In the genomic region with DNA sequence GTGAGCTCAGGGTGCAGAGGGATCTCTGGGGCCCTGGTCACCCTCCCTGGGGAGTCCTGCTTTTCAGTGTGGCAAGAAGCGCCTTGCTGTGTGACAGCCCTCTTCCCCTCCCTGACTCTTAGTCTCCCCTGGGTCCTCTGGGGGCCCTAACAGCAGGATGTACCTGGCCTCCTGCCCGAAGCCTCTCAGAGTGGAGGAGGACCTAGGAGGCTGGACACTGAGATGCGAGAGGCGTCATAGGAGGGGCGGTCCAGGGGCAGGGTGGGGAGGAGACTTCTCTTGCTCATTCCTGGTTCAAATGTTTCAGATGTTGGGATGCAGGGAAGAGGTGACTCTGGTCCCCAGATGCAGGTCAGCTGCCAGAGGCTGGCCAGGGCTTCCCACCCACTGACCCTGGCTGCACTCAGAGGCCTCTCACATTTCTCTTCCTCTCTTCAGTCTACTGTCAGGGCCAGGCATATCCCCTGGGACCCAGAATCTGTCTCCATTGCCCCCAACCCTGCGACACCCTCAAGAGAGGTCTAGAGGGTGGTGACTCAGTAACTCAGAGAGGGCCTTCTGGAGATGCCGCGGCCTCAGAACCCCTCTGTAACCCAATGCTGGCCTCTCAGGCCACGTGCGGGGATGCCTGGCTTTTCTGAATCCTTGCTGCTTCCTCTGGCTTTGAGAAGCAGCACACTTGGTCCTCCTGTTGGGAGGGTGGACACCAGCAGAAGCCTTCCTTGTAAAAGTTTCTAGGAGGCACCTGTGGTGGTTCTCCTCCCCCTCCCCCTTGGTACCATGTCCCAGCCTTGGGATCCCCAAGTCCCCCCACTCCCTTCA, we compare ENCODE assay signal across 8 cellular contexts. TPM values are rescaled to one million over a fixed set of nuclear protein-coding genes. Genes with fewer than 3 reads are reported as not detected.
A peak's percentile ranks its signal among the peaks of the same experiment; 100 is the strongest.
DNase-seq lines count a peak whose midpoint lies in the region; ATAC-seq, FAIRE-seq and TF ChIP-seq lines count a peak whose summit lies in the region.

No MANE protein-coding gene starts in this region.

- H3K4me1 Mint-ChIP-seq in T-helper 2 cell treated with Interferon-gamma antibody and Interleukin-4, amounts not matched to agents 5 μg/mL and 100 μg/mL, for 36 hours (ENCODE audit: low read depth): no peaks in the 10 kb centered on the region

- no peak for TF ChIP-seq CTCF in transverse colon (IDR thresholded peaks at IDR 0.05)

- TF ChIP-seq POLR2A in transverse colon (IDR thresholded peaks at IDR 0.05) (no peak), GM12891 (IDR thresholded peaks at IDR 0.05; ENCODE audit: low read depth, low read length) (no peak)

- no peaks in the 10 kb centered on the region for H3K36me3 Mint-ChIP-seq in T-helper 2 cell treated with Interferon-gamma antibody and Interleukin-4, amounts not matched to agents 5 μg/mL and 100 μg/mL, for 36 hours (ENCODE audit: low read depth)

- FAIRE-seq in GM12891 (lab: Jason Lieb, UNC): no peak

- H3K27me3 Mint-ChIP-seq in T-helper 2 cell treated with Interferon-gamma antibody and Interleukin-4, amounts not matched to agents 5 μg/mL and 100 μg/mL, for 36 hours (ENCODE audit: low read depth): no peaks in the 10 kb centered on the region

- H3K4ac ChIP-seq in mesendoderm (ENCODE audit: low read depth, low read length): no peak overlapping the region

- no peak overlapping the region for H2BK5ac ChIP-seq in mesendoderm (ENCODE audit: low read length)

- ATAC-seq in HG02642 (IDR thresholded peaks at IDR 0.05; ENCODE audit: poor library complexity, unreplicated experiment): no peak

- H3K4me3 Mint-ChIP-seq in T-helper 2 cell treated with Interferon-gamma antibody and Interleukin-4, amounts not matched to agents 5 μg/mL and 100 μg/mL, for 36 hours: no peak overlapping the region

- no peak overlapping the region for H3K23ac ChIP-seq in mesendoderm (ENCODE audit: low read length)

- H3K4me3 ChIP-seq in mesendoderm (ENCODE audit: low read length): no peak overlapping the region
- no peak overlapping the region for H3K4me3 ChIP-seq in transverse colon

- H3K79me1 ChIP-seq in mesendoderm (ENCODE audit: low read length): no peaks in the 10 kb centered on the region

- TF ChIP-seq EP300 in transverse colon (IDR thresholded peaks at IDR 0.05; ENCODE audit: low read depth): no peak

- no CpG with 5 or more reads among the region's 10 CpGs for WGBS in mesendoderm (ENCODE audit: extremely low coverage, insufficient coverage, low lambda C conversion rate)
- 78% methylated on average over 10 of the region's 10 CpGs; no CpG with 5 or more reads in 1 of the 2 donors for WGBS in transverse colon (ENCODE audit: low coverage in 1 of 2), 2 donors

- peak; percentile 18 for DNase-seq in NCI-H1436 treated with DMSO at 0.1 percent for 48 hours (lab: John Stamatoyannopoulos, UW)
- DNase-seq in dedifferentiated amniotic fluid mesenchymal stem cell (ENCODE audit: extremely low spot score): peak; percentile 42
- no peak for DNase-seq in mesendoderm
- DNase-seq in transverse colon: peak; percentile 65
- no peak for DNase-seq in GM12891 (ENCODE audit: insufficient read length, low spot score)
- DNase-seq in UCSD-AML1 (lab: John Stamatoyannopoulos, UW; ENCODE audit: unreplicated experiment): no peak
- no peak for DNase-seq in T-helper 2 cell treated with Interferon-gamma antibody and Interleukin-4, amounts not matched to agents 5 μg/mL and 100 μg/mL, for 36 hours (ENCODE audit: low spot score)

- H3K36me3 ChIP-seq in mesendoderm (ENCODE audit: control insufficient read depth, insufficient read depth, low read length) (no peaks in the 10 kb centered on the region), transverse colon (no peaks in the 10 kb centered on the region)

- H3K27ac Mint-ChIP-seq in T-helper 2 cell treated with Interferon-gamma antibody and Interleukin-4, amounts not matched to agents 5 μg/mL and 100 μg/mL, for 36 hours: no peak overlapping the region

- H3K27me3 ChIP-seq in mesendoderm (ENCODE audit: insufficient read depth, low read length, poor library complexity): no peaks in the 10 kb centered on the region
- no peaks in the 10 kb centered on the region for H3K27me3 ChIP-seq in transverse colon

- H2BK15ac ChIP-seq in mesendoderm (replicated peaks; ENCODE audit: low read depth): no peak overlapping the region

- no peak overlapping the region for H2BK120ac ChIP-seq in mesendoderm (ENCODE audit: low read depth, low read length)

- H2AK5ac ChIP-seq in mesendoderm (ENCODE audit: low read length): no peak overlapping the region

- peak overlapping the region; percentile 47 for H3K56ac ChIP-seq in mesendoderm (ENCODE audit: low read length)

- no peaks in the 10 kb centered on the region for H3K9me3 ChIP-seq in transverse colon

- H3K27ac ChIP-seq in mesendoderm (ENCODE audit: low read depth, low read length) (no peak overlapping the region), transverse colon (peak overlapping the region; percentile 78 to 88 (median 83))

- in situ Hi-C loops in transverse colon (cut with MboI; ENCODE audit: low pct_ligation_motif_present in 1 of 4, low pct_unique_long_range_greater_than_20kb in 1 of 4, low sequenced_read_pairs in 3 of 4): loop anchor here in 1 of 4 donors (5.0 kb wide), 1 partner anchor 36 kb away; no protein-coding TSS in a partner anchor

- peak overlapping the region; percentile 15 for H3K9ac ChIP-seq in mesendoderm (ENCODE audit: low read length)

- H3K18ac ChIP-seq in mesendoderm (ENCODE audit: low read length): no peak overlapping the region

- H3K4me1 ChIP-seq in mesendoderm (ENCODE audit: control insufficient read depth, low read depth, low read length) (peaks cover 13% of the 10 kb centered on the region), transverse colon (peaks cover 9 to 25% (median 21%) of the 10 kb centered on the region in 4 donors)

- no peaks in the 10 kb centered on the region for H3K79me2 ChIP-seq in mesendoderm (ENCODE audit: control insufficient read depth, insufficient read depth, low read length)

- no peak overlapping the region for H4K8ac ChIP-seq in mesendoderm (ENCODE audit: low read depth, low read length)

- no peak overlapping the region for H3K4me2 ChIP-seq in mesendoderm (ENCODE audit: low read length)

- no peak overlapping the region for H4K5ac ChIP-seq in mesendoderm (ENCODE audit: low read length)

- intact Hi-C loops in transverse colon (cut with DNase I; ENCODE audit: low total_unique reads): no loop called here

- H3K9me3 Mint-ChIP-seq in T-helper 2 cell treated with Interferon-gamma antibody and Interleukin-4, amounts not matched to agents 5 μg/mL and 100 μg/mL, for 36 hours: no peaks in the 10 kb centered on the region

TF ChIP-seq in GM12891, 5 proteins besides CTCF, POLR2A, EP300 and RAD21:
- TF ChIP-seq POLR2AphosphoS5 (IDR thresholded peaks at IDR 0.05; ENCODE audit: low read depth, low read length) (no peak), POU2F2 (IDR thresholded peaks at IDR 0.05; ENCODE audit: low read depth, low read length) (no peak), SPI1 (IDR thresholded peaks at IDR 0.05; ENCODE audit: low read depth, low read length) (no peak), PAX5 (IDR thresholded peaks at IDR 0.05; ENCODE audit: insufficient read depth, low read length, severe bottlenecking) (no peak), TAF1 (IDR thresholded peaks at IDR 0.05; ENCODE audit: low read depth, low read length) (no peak)
TF ChIP-seq in GM12891: peak in this region for 0.

RNA-seq across cellular contexts. Expression of a gene that starts 25.9 kb away (rescaled TPM):
- polyA plus RNA-seq in mesendoderm (2013, experiment 1 of 2): 10.5 TPM
- 10.4 TPM for polyA plus RNA-seq in mesendoderm (2013, experiment 2 of 2)
- total RNA-seq in transverse colon: 10 to 100 TPM; 26.5 to 52.0 (median 36.5) TPM
- 0.32 TPM for polyA plus RNA-seq in GM12891 (2012; ENCODE audit: low read depth, missing spikeins)

RNA-seq across cellular contexts. Expression of a gene that starts 33.6 kb away (rescaled TPM):
- polyA plus RNA-seq in mesendoderm (2013, experiment 1 of 2): 112 TPM
- 110 TPM for polyA plus RNA-seq in mesendoderm (2013, experiment 2 of 2)
- total RNA-seq in transverse colon: 100 to 1,000 TPM in 2 of 4 donors, 10 to 100 TPM in 2; 37.2 to 131 (median 108) TPM
- 62.4 TPM for polyA plus RNA-seq in GM12891 (2012; ENCODE audit: low read depth, missing spikeins)

RNA-seq across cellular contexts. Expression of a gene that starts 39.0 kb away (rescaled TPM):
- polyA plus RNA-seq in mesendoderm (2013, experiment 1 of 2): 0.34 TPM
- polyA plus RNA-seq in mesendoderm (2013, experiment 2 of 2): 0.35 TPM
- 10 to 100 TPM; 11.2 to 60.9 (median 31.3) TPM for total RNA-seq in transverse colon
- polyA plus RNA-seq in GM12891 (2012; ENCODE audit: low read depth, missing spikeins): 0.67 TPM

RNA-seq across cellular contexts. Expression of a gene that starts 48.1 kb away (rescaled TPM):
- 23.3 TPM for polyA plus RNA-seq in mesendoderm (2013, experiment 1 of 2)
- 23.1 TPM for polyA plus RNA-seq in mesendoderm (2013, experiment 2 of 2)
- 10 to 100 TPM in 3 of 4 donors, 1 to 10 TPM in 1; 9.4 to 29.5 (median 23.2) TPM for total RNA-seq in transverse colon
- polyA plus RNA-seq in GM12891 (2012; ENCODE audit: low read depth, missing spikeins): 19.9 TPM

Comparison
In these comparisons a context has a peak if more than half of its experiments do, and no peak if none do; other contexts are left out.
1. DNase-seq: peak in NCI-H1436 treated with DMSO at 0.1 percent for 48 hours (single experiment), dedifferentiated amniotic fluid mesenchymal stem cell (single experiment) and transverse colon (single experiment); none in mesendoderm (single experiment), GM12891 (single experiment), UCSD-AML1 (single experiment) and T-helper 2 cell treated with Interferon-gamma antibody and Interleukin-4, amounts not matched to agents 5 μg/mL and 100 μg/mL, for 36 hours (single experiment).